ENCODE assay signal across 19 cellular contexts in genomic region chr5:167839065-167839464, GRCh38.
A peak's percentile ranks its signal among the peaks of the same experiment; 100 is the strongest.
DNase-seq lines count a peak whose midpoint lies in the region; TF ChIP-seq lines count a peak whose summit lies in the region.
"Had no signal": no experiment of that assay in that cellular context is flagged by ENCODE, and none has a peak within 500 bp of the region (broad histone marks: within the 10 kb centered on the region; RNA-seq: fewer than 3 reads in every experiment).

No MANE protein-coding gene starts in this region.

- DNase-seq in GM04504 (ENCODE audit: low read depth): peak; percentile 62
- DNase-seq in RWPE1 (ENCODE audit: low spot score): peak; percentile 88
- DNase-seq in epithelial cell of prostate (ENCODE audit: low read depth, low spot score): peak; percentile 65
- no peak for DNase-seq in type B pancreatic cell (ENCODE audit: extremely low spot score, unreplicated experiment)
- no peak for DNase-seq in stimulated activated CD4-positive, alpha-beta T cell treated with anti-CD3 and anti-CD28 coated beads, Interleukin-15, amount 100 ng/mL, for 24 hours
- DNase-seq in activated T-cell treated with anti-CD3 and anti-CD28 coated beads, Interleukin-2, amount 50 U/mL, for 24 hours: no peak
- DNase-seq in NOMO-1 treated with dmso at 0.1 percent for 144 hours (lab: John Stamatoyannopoulos, UW; ENCODE audit: unreplicated experiment): no peak
- DNase-seq: Caco-2; CD4-positive, alpha-beta memory T cell; DMS 273 treated with DMSO at 0.1 percent for 48 hours; DND-41; H9; HFFc6; MG63; NCI-H1694 treated with DMSO at 0.1 percent for 48 hours; NCI-H446; NCI-H526; SHP77 had no signal

- CTCF ChIA-PET in RWPE1 (lab: Yijun Ruan, JAX): interaction anchor here (0.7 to 1.1 kb wide), 3 partner anchors 105 to 1851 kb away, joined by 3 to 5 read pairs (median 4); no protein-coding TSS in a partner anchor

- H3K27ac ChIP-seq in RWPE1: no peak overlapping the region
- peak overlapping the region; percentile 48 for H3K27ac ChIP-seq in epithelial cell of prostate
- H3K27ac ChIP-seq: BLaER1 treated with 17β-estradiol and CSF1 and Interleukin-3, amounts not matched to agents 10 nM and 100 nM had no signal

- no peak overlapping the region for H3K4me3 Mint-ChIP-seq in type B pancreatic cell
- H3K4me3 Mint-ChIP-seq in activated T-cell treated with anti-CD3 and anti-CD28 coated beads, Interleukin-2, amount 50 U/mL, for 24 hours: no peak overlapping the region
- H3K4me3 Mint-ChIP-seq: CD4-positive, alpha-beta memory T cell; H9; HFFc6 had no signal

- H3K4me1 Mint-ChIP-seq in type B pancreatic cell (ENCODE audit: unreplicated experiment): peaks cover 8% of the 10 kb centered on the region
- H3K4me1 Mint-ChIP-seq in activated T-cell treated with anti-CD3 and anti-CD28 coated beads, Interleukin-2, amount 50 U/mL, for 24 hours (ENCODE audit: low read depth): no peaks in the 10 kb centered on the region
- H3K4me1 Mint-ChIP-seq: CD4-positive, alpha-beta memory T cell had no signal

- no peaks in the 10 kb centered on the region for H3K27me3 Mint-ChIP-seq in type B pancreatic cell
- H3K27me3 Mint-ChIP-seq in activated T-cell treated with anti-CD3 and anti-CD28 coated beads, Interleukin-2, amount 50 U/mL, for 24 hours: no peaks in the 10 kb centered on the region
- H3K27me3 Mint-ChIP-seq: CD4-positive, alpha-beta memory T cell had no signal

- H3K27ac Mint-ChIP-seq in type B pancreatic cell: peak overlapping the region; percentile 27
- H3K27ac Mint-ChIP-seq in activated T-cell treated with anti-CD3 and anti-CD28 coated beads, Interleukin-2, amount 50 U/mL, for 24 hours: no peak overlapping the region
- H3K27ac Mint-ChIP-seq: CD4-positive, alpha-beta memory T cell; H9; HFFc6 had no signal

- TF ChIP-seq CTCF in RWPE1 (conservative IDR thresholded peaks at IDR 0.05; ENCODE audit: low read depth) (no peak), type B pancreatic cell (conservative IDR thresholded peaks at IDR 0.05) (no peak)

- H3K36me3 Mint-ChIP-seq in type B pancreatic cell: no peaks in the 10 kb centered on the region
- H3K36me3 Mint-ChIP-seq in activated T-cell treated with anti-CD3 and anti-CD28 coated beads, Interleukin-2, amount 50 U/mL, for 24 hours (ENCODE audit: low read depth): no peaks in the 10 kb centered on the region
- H3K36me3 Mint-ChIP-seq: CD4-positive, alpha-beta memory T cell had no signal

- H3K9me3 Mint-ChIP-seq in type B pancreatic cell: no peaks in the 10 kb centered on the region
- no peaks in the 10 kb centered on the region for H3K9me3 Mint-ChIP-seq in activated T-cell treated with anti-CD3 and anti-CD28 coated beads, Interleukin-2, amount 50 U/mL, for 24 hours
- H3K9me3 Mint-ChIP-seq: H9, HFFc6 had no signal

- POLR2A ChIA-PET in RWPE1 (lab: Yijun Ruan, JAX; ENCODE audit: low non-redundant PET): no interaction called here

Comparison
In these comparisons a context has a peak if more than half of its experiments do, and no peak if none do; other contexts are left out.
1. DNase-seq: peak in GM04504 (single experiment), RWPE1 (single experiment) and epithelial cell of prostate (single experiment); none in type B pancreatic cell (single experiment), stimulated activated CD4-positive, alpha-beta T cell treated with anti-CD3 and anti-CD28 coated beads, Interleukin-15, amount 100 ng/mL, for 24 hours (single experiment), activated T-cell treated with anti-CD3 and anti-CD28 coated beads, Interleukin-2, amount 50 U/mL, for 24 hours (single experiment) and NOMO-1 treated with dmso at 0.1 percent for 144 hours (single experiment).